ENCODE assay signal across 9 cellular contexts in genomic region chr6:139588734-139589418, GRCh38.
DNase-seq lines count a peak whose midpoint lies in the region; ATAC-seq and TF ChIP-seq lines count a peak whose summit lies in the region.
"Had no signal": no experiment of that assay in that cellular context is flagged by ENCODE, and none has a peak within 500 bp of the region (broad histone marks: within the 10 kb centered on the region; RNA-seq: fewer than 3 reads in every experiment).

No MANE protein-coding gene starts in this region.

- no peak overlapping the region for H4K5ac ChIP-seq in mesendoderm (ENCODE audit: low read length)

- 6 to 8% methylated on average over 3 of the region's 3 CpGs for WGBS in body of pancreas, 2 donors
- no CpG with 5 or more reads among the region's 3 CpGs for WGBS in mesendoderm (ENCODE audit: extremely low coverage, insufficient coverage, low lambda C conversion rate)

- ATAC-seq in left ventricle myocardium superior (no peak), body of pancreas (peak; percentile 15), GM21619 (IDR thresholded peaks at IDR 0.05; ENCODE audit: unreplicated experiment) (no peak), HG02623 (IDR thresholded peaks at IDR 0.05; ENCODE audit: unreplicated experiment) (no peak)

- H3K79me2 ChIP-seq in mesendoderm (ENCODE audit: control insufficient read depth, insufficient read depth, low read length): no peaks in the 10 kb centered on the region

- TF ChIP-seq CTCF in cardiac muscle cell (IDR thresholded peaks at IDR 0.05; ENCODE audit: low read depth, low read length) (no peak), body of pancreas (IDR thresholded peaks at IDR 0.05) (no peak)

- no peak overlapping the region for H3K4ac ChIP-seq in mesendoderm (ENCODE audit: low read depth, low read length)

- H3K36me3 ChIP-seq in cardiac muscle cell (no peaks in the 10 kb centered on the region), body of pancreas (replicated peaks in 1 of 2; ENCODE audit: insufficient read depth in 1 of 2, low read depth in 2 of 2) (no peaks in the 10 kb centered on the region), mesendoderm (ENCODE audit: control insufficient read depth, insufficient read depth, low read length) (no peaks in the 10 kb centered on the region)
- H3K36me3 ChIP-seq: BE2C had no signal

- H3K18ac ChIP-seq in mesendoderm (ENCODE audit: low read length): no peak overlapping the region

- DNase-seq in cardiac muscle cell (ENCODE audit: low read depth in 1 of 2, low spot score in 1 of 2): peak in 1 of 2 donors; percentile 67
- no peak for DNase-seq in left ventricle myocardium superior
- no peak for DNase-seq in body of pancreas
- no peak for DNase-seq in mesendoderm
- no peak for DNase-seq in GM03348 (ENCODE audit: low spot score)
- no peak for DNase-seq in NCI-H526 (lab: John Stamatoyannopoulos, UW)
- DNase-seq: BE2C had no signal

- H3K9me3 ChIP-seq in cardiac muscle cell (ENCODE audit: low read depth) (no peaks in the 10 kb centered on the region), body of pancreas (no peaks in the 10 kb centered on the region)
- H3K9me3 ChIP-seq: BE2C had no signal

- H3K27ac ChIP-seq in cardiac muscle cell (peak overlapping the region; percentile 82), body of pancreas (peak overlapping the region; percentile 82 to 94 (median 92)), mesendoderm (ENCODE audit: low read depth, low read length) (no peak overlapping the region)

- H2BK120ac ChIP-seq in mesendoderm (ENCODE audit: low read depth, low read length): no peak overlapping the region

- H3K4me1 ChIP-seq in cardiac muscle cell (ENCODE audit: low read depth): peaks cover 53% of the 10 kb centered on the region
- H3K4me1 ChIP-seq in body of pancreas: peaks cover 79% of the 10 kb centered on the region
- peaks cover 5% of the 10 kb centered on the region for H3K4me1 ChIP-seq in mesendoderm (ENCODE audit: control insufficient read depth, low read depth, low read length)
- H3K4me1 ChIP-seq: BE2C had no signal

- no peaks in the 10 kb centered on the region for H3K79me1 ChIP-seq in mesendoderm (ENCODE audit: low read length)

- no peak overlapping the region for H3K23ac ChIP-seq in mesendoderm (ENCODE audit: low read length)

- H3K27me3 ChIP-seq in cardiac muscle cell (no peaks in the 10 kb centered on the region), body of pancreas (no peaks in the 10 kb centered on the region), mesendoderm (ENCODE audit: insufficient read depth, low read length, poor library complexity) (no peaks in the 10 kb centered on the region)
- H3K27me3 ChIP-seq: BE2C had no signal

- H2BK5ac ChIP-seq in mesendoderm (ENCODE audit: low read length): no peak overlapping the region

- H2BK15ac ChIP-seq in mesendoderm (replicated peaks; ENCODE audit: low read depth): peak overlapping the region; percentile 36

- H4K8ac ChIP-seq in mesendoderm (ENCODE audit: low read depth, low read length): no peak overlapping the region

- TF ChIP-seq POLR2A in body of pancreas (IDR thresholded peaks at IDR 0.05): no peak

- no peak overlapping the region for H3K4me3 ChIP-seq in cardiac muscle cell
- H3K4me3 ChIP-seq in body of pancreas: no peak overlapping the region
- H3K4me3 ChIP-seq in mesendoderm (ENCODE audit: low read length): no peak overlapping the region

- H3K9ac ChIP-seq in mesendoderm (ENCODE audit: low read length): no peak overlapping the region

- intact Hi-C loops in left ventricle myocardium superior (cut with micrococcal nuclease) (no loop called here), body of pancreas (cut with DNase I) (no loop called here)

- no peak overlapping the region for H3K4me2 ChIP-seq in mesendoderm (ENCODE audit: low read length)

- H2AK5ac ChIP-seq in mesendoderm (ENCODE audit: low read length): no peak overlapping the region

- H3K56ac ChIP-seq in mesendoderm (ENCODE audit: low read length): no peak overlapping the region
